ENCODE assay signal across 28 cellular contexts in the genomic region with DNA sequence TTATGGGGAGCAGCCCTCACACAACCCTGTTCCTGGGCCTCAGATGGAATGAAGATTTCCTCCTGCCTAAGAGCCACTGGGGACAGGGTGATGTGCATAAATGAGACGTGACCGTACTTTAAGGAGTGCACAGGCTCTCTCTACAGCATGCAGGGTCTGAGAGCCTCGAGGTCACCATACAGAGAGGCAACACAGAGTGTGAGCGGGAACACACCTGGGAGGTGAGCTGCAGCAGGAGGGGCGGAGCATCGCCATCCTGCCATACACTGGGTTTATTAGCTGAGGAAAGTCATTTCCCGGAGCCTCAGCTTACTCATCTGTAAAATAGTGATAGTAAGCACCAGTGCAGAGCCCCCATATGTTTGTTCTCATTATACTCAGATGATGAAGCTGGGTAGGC.
"Had no signal": no experiment of that assay in that cellular context is flagged by ENCODE, and none has a peak within 500 bp of the region (broad histone marks: within the 10 kb centered on the region; RNA-seq: fewer than 3 reads in every experiment).

No MANE protein-coding gene starts in this region.

- H3K27me3 Mint-ChIP-seq: stimulated activated memory B cell treated with anti-CD40 and anti-IgM and Interleukin-4, amounts not matched to agents 10 μg/mL and 1 μg/mL and 100 μg/mL, for 72 hours; stimulated activated naive CD8-positive, alpha-beta T cell treated with anti-CD3 and anti-CD28 coated beads, Interleukin-15, amount 100 ng/mL, for 72 hours; type B pancreatic cell had no signal

- DNase-seq: stimulated activated CD4-positive, alpha-beta T cell treated with anti-CD3 and anti-CD28 coated beads, Interleukin-2, amount 100 ng/mL, for 48 hours; stimulated activated CD4-positive, alpha-beta T cell treated with anti-CD3 and anti-CD28 coated beads, Interleukin-4, amount 100 ng/mL, for 1 hour; stimulated activated CD4-positive, alpha-beta T cell treated with anti-CD3 and anti-CD28 coated beads, Interleukin-4, amount 100 ng/mL, for 24 hours; stimulated activated CD4-positive, alpha-beta T cell treated with anti-CD3 and anti-CD28 coated beads, Interleukin-4, amount 100 ng/mL, for 4 hours; stimulated activated CD8-positive, alpha-beta memory T cell treated with anti-CD3 and anti-CD28 coated beads, Interleukin-4, amount 100 ng/mL, for 48 hours; stimulated activated naive B cell treated with anti-CD40 and anti-IgM and Interleukin-4, amounts not matched to agents 10 μg/mL and 1 μg/mL and 100 μg/mL, for 72 hours; stimulated activated naive CD4-positive, alpha-beta T cell; stimulated activated naive CD4-positive, alpha-beta T cell treated with Interleukin-2 at 50 U/mL for 16 hours; stimulated activated naive CD8-positive, alpha-beta T cell treated with anti-CD3 and anti-CD28 coated beads, Interleukin-15, amount 100 ng/mL, for 72 hours; stimulated activated naive CD8-positive, alpha-beta T cell treated with anti-CD3 and anti-CD28 coated beads, Interleukin-15, Interleukin-2, amounts not matched to agents 100 U/mL and 50 U/mL, for 24 hours; stomach; substantia nigra; testis; thyroid gland; tibial artery; transverse colon; upper lobe of right lung; uterus had no signal

- H3K4me3 ChIP-seq: stomach, suprapubic skin, testis, thoracic aorta, thyroid gland, tibial artery, tibial nerve, transverse colon, upper lobe of left lung, upper lobe of right lung, uterus, vagina had no signal

- H3K36me3 Mint-ChIP-seq: stimulated activated effector memory CD8-positive, alpha-beta T cell treated with anti-CD3 and anti-CD28 coated beads, Interleukin-12 subunit alpha, Interleukin-12 subunit beta, amount 100 ng/mL, for 72 hours; stimulated activated memory B cell treated with anti-CD40 and anti-IgM and Interleukin-4, amounts not matched to agents 10 μg/mL and 1 μg/mL and 100 μg/mL, for 72 hours; stimulated activated naive B cell treated with anti-CD40 and anti-IgM and Interleukin-4, amounts not matched to agents 10 μg/mL and 1 μg/mL and 100 μg/mL, for 72 hours; type B pancreatic cell had no signal

- H3K27ac ChIP-seq: stomach, suprapubic skin, testis, thoracic aorta, thyroid gland, tibial artery, tibial nerve, transverse colon, upper lobe of left lung, upper lobe of right lung, uterus, vagina had no signal

- H3K4me1 ChIP-seq: stomach, suprapubic skin, testis, thyroid gland, tibial artery, tibial nerve, transverse colon, upper lobe of left lung, upper lobe of right lung, uterus, vagina had no signal

- H3K9me3 Mint-ChIP-seq: stimulated activated naive CD8-positive, alpha-beta T cell treated with anti-CD3 and anti-CD28 coated beads, Interleukin-15, Interleukin-2, amounts not matched to agents 100 ng/mL and 50 ng/mL, for 24 hours; type B pancreatic cell had no signal

- H3K9me3 ChIP-seq: stomach, suprapubic skin, testis, thoracic aorta, thyroid gland, tibial artery, tibial nerve, transverse colon, upper lobe of left lung, upper lobe of right lung, uterus, vagina had no signal

- H3K27me3 ChIP-seq: stomach, suprapubic skin, testis, thyroid gland, tibial artery, tibial nerve, transverse colon, upper lobe of left lung, upper lobe of right lung, uterus, vagina had no signal

- ATAC-seq: stimulated activated effector memory CD8-positive, alpha-beta T cell treated with anti-CD3 and anti-CD28 coated beads, Interleukin-12 subunit alpha, Interleukin-12 subunit beta, amount 100 ng/mL, for 72 hours; stimulated activated memory B cell treated with anti-CD40 and anti-IgM and Interleukin-4, amounts not matched to agents 10 μg/mL and 1 μg/mL and 100 μg/mL, for 72 hours; stimulated activated naive B cell treated with anti-CD40 and anti-IgM and Interleukin-4, amounts not matched to agents 10 μg/mL and 1 μg/mL and 100 μg/mL, for 72 hours; stimulated activated naive CD8-positive, alpha-beta T cell treated with anti-CD3 and anti-CD28 coated beads, Interleukin-15, amount 100 ng/mL, for 72 hours; stimulated activated naive CD8-positive, alpha-beta T cell treated with anti-CD3 and anti-CD28 coated beads, Interleukin-15, Interleukin-2, amounts not matched to agents 100 U/mL and 50 U/mL, for 24 hours; upper lobe of right lung had no signal

- H3K27ac Mint-ChIP-seq: stimulated activated effector memory CD8-positive, alpha-beta T cell treated with anti-CD3 and anti-CD28 coated beads, Interleukin-12 subunit alpha, Interleukin-12 subunit beta, amount 100 ng/mL, for 72 hours; stimulated activated memory B cell treated with anti-CD40 and anti-IgM and Interleukin-4, amounts not matched to agents 10 μg/mL and 1 μg/mL and 100 μg/mL, for 72 hours; stimulated activated naive B cell treated with anti-CD40 and anti-IgM and Interleukin-4, amounts not matched to agents 10 μg/mL and 1 μg/mL and 100 μg/mL, for 72 hours; stimulated activated naive CD8-positive, alpha-beta T cell treated with anti-CD3 and anti-CD28 coated beads, Interleukin-15, amount 100 ng/mL, for 72 hours; stimulated activated naive CD8-positive, alpha-beta T cell treated with anti-CD3 and anti-CD28 coated beads, Interleukin-15, Interleukin-2, amounts not matched to agents 100 ng/mL and 50 ng/mL, for 24 hours; type B pancreatic cell had no signal

- H3K4me1 Mint-ChIP-seq: stimulated activated effector memory CD8-positive, alpha-beta T cell treated with anti-CD3 and anti-CD28 coated beads, Interleukin-12 subunit alpha, Interleukin-12 subunit beta, amount 100 ng/mL, for 72 hours; stimulated activated memory B cell treated with anti-CD40 and anti-IgM and Interleukin-4, amounts not matched to agents 10 μg/mL and 1 μg/mL and 100 μg/mL, for 72 hours; stimulated activated naive CD8-positive, alpha-beta T cell treated with anti-CD3 and anti-CD28 coated beads, Interleukin-15, amount 100 ng/mL, for 72 hours had no signal

- H3K36me3 ChIP-seq: stomach, suprapubic skin, thoracic aorta, thyroid gland, tibial artery, tibial nerve, transverse colon, upper lobe of left lung, upper lobe of right lung, uterus, vagina had no signal

- H3K4me3 Mint-ChIP-seq: stimulated activated effector memory CD8-positive, alpha-beta T cell treated with anti-CD3 and anti-CD28 coated beads, Interleukin-12 subunit alpha, Interleukin-12 subunit beta, amount 100 ng/mL, for 72 hours; stimulated activated memory B cell treated with anti-CD40 and anti-IgM and Interleukin-4, amounts not matched to agents 10 μg/mL and 1 μg/mL and 100 μg/mL, for 72 hours; stimulated activated naive B cell treated with anti-CD40 and anti-IgM and Interleukin-4, amounts not matched to agents 10 μg/mL and 1 μg/mL and 100 μg/mL, for 72 hours; stimulated activated naive CD8-positive, alpha-beta T cell treated with anti-CD3 and anti-CD28 coated beads, Interleukin-15, amount 100 ng/mL, for 72 hours; stimulated activated naive CD8-positive, alpha-beta T cell treated with anti-CD3 and anti-CD28 coated beads, Interleukin-15, Interleukin-2, amounts not matched to agents 100 ng/mL and 50 ng/mL, for 24 hours; type B pancreatic cell had no signal

- FAIRE-seq: urothelium cell line had no signal
